Comparison of ENCODE assay signal across 9 cellular contexts in genomic region chr11:68843052-68843561, GRCh38. TPM values are rescaled to one million over a fixed set of nuclear protein-coding genes. Genes with fewer than 3 reads are reported as not detected.
DNase-seq lines count a peak whose midpoint lies in the region; ATAC-seq and TF ChIP-seq lines count a peak whose summit lies in the region.
"Had no signal": no experiment of that assay in that cellular context is flagged by ENCODE, and none has a peak within 500 bp of the region (broad histone marks: within the 10 kb centered on the region; RNA-seq: fewer than 3 reads in every experiment).

No MANE protein-coding gene starts in this region.

- no peaks in the 10 kb centered on the region for H3K9me3 ChIP-seq in esophagus muscularis mucosa
- no peaks in the 10 kb centered on the region for H3K9me3 ChIP-seq in skeletal muscle tissue (ENCODE audit: control insufficient read depth in 3 of 3, low read length in 3 of 3)

- ATAC-seq in GM18873 (IDR thresholded peaks at IDR 0.05; ENCODE audit: low FRiP score, unreplicated experiment) = no peak

- no peak for TF ChIP-seq POLR2A in esophagus muscularis mucosa (IDR thresholded peaks at IDR 0.05; ENCODE audit: low read depth)

- 50% methylated on average over 18 of the region's 23 CpGs for WGBS in esophagus muscularis mucosa

- peaks cover 32 to 65% (median 65%) of the 10 kb centered on the region in 4 donors for H3K4me1 ChIP-seq in esophagus muscularis mucosa
- peaks cover 33 to 45% (median 39%) of the 10 kb centered on the region in 3 donors for H3K4me1 ChIP-seq in skeletal muscle tissue (ENCODE audit: control insufficient read depth in 3 of 3, insufficient read depth in 3 of 3, low read length in 3 of 3)

- H3K36me3 ChIP-seq in esophagus muscularis mucosa (no peaks in the 10 kb centered on the region), skeletal muscle tissue (ENCODE audit: control insufficient read depth in 3 of 3, insufficient read depth in 3 of 3, low read length in 3 of 3) (no peaks in the 10 kb centered on the region)

- intact Hi-C loops in esophagus muscularis mucosa (cut with DNase I) = no loop called here

- TF ChIP-seq EP300 in esophagus muscularis mucosa (IDR thresholded peaks at IDR 0.05) = no peak

- H3K27me3 ChIP-seq in HL-60 (ENCODE audit: insufficient read depth, poor library complexity, severe bottlenecking) = no peaks in the 10 kb centered on the region
- H3K27me3 ChIP-seq in esophagus muscularis mucosa = no peaks in the 10 kb centered on the region
- no peaks in the 10 kb centered on the region for H3K27me3 ChIP-seq in skeletal muscle tissue (ENCODE audit: control insufficient read depth in 3 of 3, insufficient read depth in 3 of 3, low read length in 3 of 3)

- H3K27ac ChIP-seq in HL-60 (replicated peaks) (peak overlapping the region; percentile 72), esophagus muscularis mucosa (replicated peaks in 1 of 4) (peak overlapping the region; percentile 54 to 97 (median 96)), skeletal muscle tissue (ENCODE audit: low read depth, low read length) (no peak overlapping the region)
- H3K27ac ChIP-seq: epithelial cell of prostate had no signal

- H3K9ac ChIP-seq in skeletal muscle tissue (ENCODE audit: low read depth in 1 of 3, low read length in 3 of 3) = peak overlapping the region in 1 of 3 donors; percentile 25

- peak; percentile 41 for DNase-seq in AG08395 (ENCODE audit: low spot score)
- peak in 1 of 2 experiments; percentile 48 for DNase-seq in HL-60 (ENCODE audit: low read depth in 1 of 2, low spot score in 1 of 2)
- peak; percentile 35 for DNase-seq in activated CD4-positive, alpha-beta T cell treated with anti-CD3 and anti-CD28 coated beads, Interleukin-2, amount 50 U/mL, for 1 hour
- no peak for DNase-seq in esophagus muscularis mucosa (ENCODE audit: extremely low spot score)
- no peak for DNase-seq in SW 1271 (lab: John Stamatoyannopoulos, UW)
- DNase-seq in islet precursor cell = no peak

- H3K4me3 ChIP-seq in HL-60 (replicated peaks; ENCODE audit: insufficient read depth, low read length) (peak overlapping the region; percentile 32), esophagus muscularis mucosa (peak overlapping the region; percentile 92 to 99 (median 98)), skeletal muscle tissue (ENCODE audit: low read length in 3 of 3) (peak overlapping the region; percentile 61 to 73 (median 70))

- TF ChIP-seq CTCF in HL-60 (IDR thresholded peaks at IDR 0.05; ENCODE audit: insufficient read depth, low read length) = no peak
- no peak for TF ChIP-seq CTCF in esophagus muscularis mucosa (IDR thresholded peaks at IDR 0.05)

RNA-seq across cellular contexts. Expression of gene CPT1A, which starts 1.4 kb away (rescaled TPM):
- total RNA-seq in esophagus muscularis mucosa (100 to 1,000 TPM in 2 of 4 donors, 10 to 100 TPM in 2; 36.1 to 122 (median 77.5) TPM), skeletal muscle tissue (11.5 TPM)

Comparison
In these comparisons a context has a peak if more than half of its experiments do, and no peak if none do; other contexts are left out.
1. DNase-seq: peak in AG08395 (single experiment) and activated CD4-positive, alpha-beta T cell treated with anti-CD3 and anti-CD28 coated beads, Interleukin-2, amount 50 U/mL, for 1 hour (single experiment); none in esophagus muscularis mucosa (single experiment), SW 1271 (0 of 2) and islet precursor cell (single experiment).
2. H3K4me3 ChIP-seq: peak in every context shown above with its lines; median percentile 98 in esophagus muscularis mucosa; 70 in skeletal muscle tissue; 32 in HL-60.